In the genomic region with DNA sequence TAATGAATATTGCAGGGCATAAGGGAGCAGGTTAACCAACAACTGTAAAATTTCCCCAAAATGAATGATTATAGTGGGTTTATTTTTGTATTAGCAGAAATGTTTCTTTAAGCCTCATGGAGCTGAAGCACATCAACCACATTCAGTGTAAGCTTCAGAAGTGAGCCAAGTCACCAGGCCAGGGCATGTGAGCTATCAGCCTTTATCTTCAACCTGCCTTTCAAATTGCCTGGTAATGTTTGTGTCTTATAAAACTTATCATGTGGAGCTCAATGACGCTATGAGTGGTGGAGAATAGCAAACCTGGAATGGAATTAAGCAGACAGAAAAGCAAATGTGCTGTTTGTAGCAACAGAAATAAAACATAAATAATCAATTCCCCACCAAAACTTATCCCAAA, we compare ENCODE assay signal across 22 cellular contexts.
"Had no signal": no experiment of that assay in that cellular context is flagged by ENCODE, and none has a peak within 500 bp of the region (broad histone marks: within the 10 kb centered on the region; RNA-seq: fewer than 3 reads in every experiment).

No MANE protein-coding gene starts in this region.

- ATAC-seq: activated CD4-positive, CD25-positive, alpha-beta regulatory T cell treated with anti-CD3 and anti-CD28 coated beads, Interleukin-2, amount 50 U/mL, for 24 hours; left lung had no signal

- H3K27me3 ChIP-seq: adrenal gland, ascending aorta, left lung, neutrophil, spleen, testis, transverse colon had no signal

- H3K4me1 Mint-ChIP-seq: activated naive CD8-positive, alpha-beta T cell treated with anti-CD3 and anti-CD28 coated beads for 36 hours; nephron progenitor cell had no signal

- H3K27me3 Mint-ChIP-seq: activated naive CD8-positive, alpha-beta T cell treated with anti-CD3 and anti-CD28 coated beads for 36 hours had no signal

- H3K36me3 ChIP-seq: adrenal gland, ascending aorta, left lung, neutrophil, prostate gland, spleen, transverse colon had no signal

- H3K27ac ChIP-seq: adrenal gland, ascending aorta, left lung, neutrophil, prostate gland, spleen, testis, transverse colon had no signal

- H3K9me3 ChIP-seq: adrenal gland, ascending aorta, neutrophil, prostate gland, spleen, testis, transverse colon had no signal

- H3K36me3 Mint-ChIP-seq: activated naive CD8-positive, alpha-beta T cell treated with anti-CD3 and anti-CD28 coated beads for 36 hours had no signal

- H3K27ac Mint-ChIP-seq: activated naive CD8-positive, alpha-beta T cell treated with anti-CD3 and anti-CD28 coated beads for 36 hours; nephron progenitor cell had no signal

- FAIRE-seq: endothelial cell of umbilical vein had no signal

- H3K4me3 Mint-ChIP-seq: activated naive CD8-positive, alpha-beta T cell treated with anti-CD3 and anti-CD28 coated beads for 36 hours; nephron progenitor cell had no signal

- H3K9me3 Mint-ChIP-seq: nephron progenitor cell had no signal

- H3K4me1 ChIP-seq: adrenal gland, ascending aorta, left lung, prostate gland, spleen, testis, transverse colon had no signal

- H3K4me3 ChIP-seq: adrenal gland, ascending aorta, left lung, prostate gland, spleen, testis, transverse colon had no signal

- DNase-seq: activated CD4-positive, alpha-beta T cell treated with anti-CD3 and anti-CD28 coated beads for 48 hours; activated CD4-positive, alpha-beta T cell treated with anti-CD3 and anti-CD28 coated beads, Interleukin-2, amount 50 U/mL, for 48 hours; activated CD8-positive, alpha-beta memory T cell treated with anti-CD3 and anti-CD28 coated beads for 24 hours; activated effector memory CD4-positive, alpha-beta T cell treated with Interleukin-2 at 50 U/mL for 16 hours; activated naive CD4-positive, alpha-beta T cell treated with Interleukin-2 at 50 U/mL for 16 hours; activated naive CD8-positive, alpha-beta T cell treated with anti-CD3 and anti-CD28 coated beads for 36 hours; central memory CD4-positive, alpha-beta T cell; foreskin fibroblast; kidney glomerular epithelial cell; left lung; nephron progenitor cell; retina; spleen; stimulated activated naive CD4-positive, alpha-beta T cell; testis; transverse colon had no signal
